In genomic region chr17:19664821-19665181, GRCh38 we compare ENCODE assay signal across 28 cellular contexts. TPM values are rescaled to one million over a fixed set of nuclear protein-coding genes. Genes with fewer than 3 reads are reported as not detected.
DNase-seq lines count a peak whose midpoint lies in the region; ATAC-seq, FAIRE-seq and TF ChIP-seq lines count a peak whose summit lies in the region.
"Had no signal": no experiment of that assay in that cellular context is flagged by ENCODE, and none has a peak within 500 bp of the region (broad histone marks: within the 10 kb centered on the region; RNA-seq: fewer than 3 reads in every experiment).

No MANE protein-coding gene starts in this region.

- H2AFZ ChIP-seq in K562 (ENCODE audit: low read depth, low read length): no peak overlapping the region
- H2AFZ ChIP-seq: GM23338, PC-9 had no signal

- no peak for DNase-seq in left ventricle myocardium superior
- no peak for DNase-seq in right atrium auricular region (ENCODE audit: low spot score)
- DNase-seq in K562 (ENCODE audit: extremely low read depth in 1 of 4, low spot score in 3 of 4): no peak
- DNase-seq in lung (ENCODE audit: low spot score): no peak
- no peak for DNase-seq in NCI-H446 treated with DMSO at 0.1 percent for 48 hours (lab: John Stamatoyannopoulos, UW)
- DNase-seq in HuH-7 (ENCODE audit: low spot score): no peak
- no peak for DNase-seq in epidermal melanocyte (ENCODE audit: insufficient read length, low spot score)
- DNase-seq in NCI-H510A (lab: John Stamatoyannopoulos, UW): no peak
- DNase-seq: Calu3; CD8-positive, alpha-beta memory T cell; DMS153; HCEC 1CT; MG63; NCI-H1048; NCI-H1436; NCI-H187 treated with DMSO at 0.1 percent for 48 hours; NCI-H2107; NCI-H748 treated with DMSO at 0.1 percent for 48 hours; PC-9; RPMI8226 had no signal

- H3K27me3 ChIP-seq in right atrium auricular region: no peaks in the 10 kb centered on the region
- H3K27me3 ChIP-seq in K562 (ENCODE audit: control insufficient read depth in 2 of 2, insufficient read depth in 2 of 2, low read length in 2 of 2): no peaks in the 10 kb centered on the region; a peak in 1 of 5 replicates
- no peaks in the 10 kb centered on the region for H3K27me3 ChIP-seq in lung (ENCODE audit: control insufficient read depth, insufficient read depth)
- H3K27me3 ChIP-seq: MG63 had no signal

- H3K36me3 ChIP-seq in right atrium auricular region: peaks cover 44% of the 10 kb centered on the region
- H3K36me3 ChIP-seq in K562 (ENCODE audit: control insufficient read depth, insufficient read depth, low read length): no peaks in the 10 kb centered on the region
- H3K36me3 ChIP-seq in lung (ENCODE audit: control insufficient read depth in 2 of 2, insufficient read depth in 2 of 2, low read length in 2 of 2): peaks cover 5 to 23% of the 10 kb centered on the region in 2 donors

- H3K4me3 ChIP-seq in right atrium auricular region: no peak overlapping the region
- H3K4me3 ChIP-seq in K562: no peak overlapping the region
- H3K4me3 ChIP-seq in lung: no peak overlapping the region
- H3K4me3 ChIP-seq: GM23338, MG63, PC-9 had no signal

- peak; percentile 22 for ATAC-seq in left ventricle myocardium superior
- no peak for ATAC-seq in K562
- no peak for ATAC-seq in lung (ENCODE audit: insufficient read depth, low FRiP score)
- ATAC-seq: SK-N-SH treated with all-trans-retinoic acid at 6 μM for 48 hours had no signal

- CTCF ChIA-PET in K562 (lab: Yijun Ruan, JAX; ENCODE audit: low intra/inter-chr PET ratio): no interaction called here

- WGBS in K562 (ENCODE audit: insufficient coverage, low coverage, missing lambda C conversion rate): 3% methylated on average over 4 of the region's 4 CpGs
- WGBS in lung, 2 donors: 86 to 94% methylated on average over 4 of the region's 4 CpGs

- H3K9me3 ChIP-seq in right atrium auricular region: no peaks in the 10 kb centered on the region
- H3K9me3 ChIP-seq in K562 (replicated peaks; ENCODE audit: control insufficient read depth, insufficient read depth, low read depth, low read length): no peaks in the 10 kb centered on the region
- H3K9me3 ChIP-seq in lung (ENCODE audit: control insufficient read depth in 2 of 2, insufficient read depth in 1 of 2, low read length in 1 of 2): peaks cover 0 to 1% of the 10 kb centered on the region in 2 donors
- H3K9me3 ChIP-seq: MG63 had no signal

- no peak for TF ChIP-seq EP300 in K562 (IDR thresholded peaks at IDR 0.05; ENCODE audit: low read length)

- H3K4me1 ChIP-seq in right atrium auricular region (peaks cover 0 to 10% of the 10 kb centered on the region in 2 donors), K562 (replicated peaks in 1 of 2; ENCODE audit: control insufficient read depth in 2 of 2, insufficient read depth in 2 of 2, low read length in 2 of 2) (no peaks in the 10 kb centered on the region), lung (ENCODE audit: control insufficient read depth in 2 of 2, insufficient read depth in 2 of 2, low read length in 2 of 2) (peaks cover 7 to 8% of the 10 kb centered on the region in 2 donors)

- H3K4me2 ChIP-seq in K562 (ENCODE audit: insufficient read depth, low read length): no peak overlapping the region
- H3K4me2 ChIP-seq: GM23338, PC-9 had no signal

- TF ChIP-seq POLR2A in K562 (conservative IDR thresholded peaks at IDR 0.05): no peak

- H3K9ac ChIP-seq in K562 (ENCODE audit: insufficient read depth in 1 of 2, low read depth in 2 of 2, low read length in 2 of 2): no peak overlapping the region

- in situ Hi-C loops in K562 (cut with MboI): no loop called here

- no peak for TF ChIP-seq CTCF in right atrium auricular region (IDR thresholded peaks at IDR 0.05)
- no peak for TF ChIP-seq CTCF in K562 (IDR thresholded peaks at IDR 0.05 in 2 of 3, conservative IDR thresholded peaks at IDR 0.05 in 1 of 3; ENCODE audit: insufficient read depth in 2 of 3, low read depth in 1 of 3, low read length in 3 of 3)
- no peak for TF ChIP-seq CTCF in lung (IDR thresholded peaks at IDR 0.05; ENCODE audit: control extremely low read depth, extremely low read depth)

- no TSS peak for BruUV-seq in K562 (replicated peaks; lab: Mats Ljungman, UMichigan)

- H3K79me2 ChIP-seq in K562 (ENCODE audit: control insufficient read depth, insufficient read depth, low read length): no peaks in the 10 kb centered on the region

- H3K27ac ChIP-seq in right atrium auricular region: no peak overlapping the region
- H3K27ac ChIP-seq in K562 (ENCODE audit: extremely low read depth, low read depth, low read length): no peak overlapping the region
- H3K27ac ChIP-seq in lung (ENCODE audit: low read depth in 1 of 2, low read length in 1 of 2): peak overlapping the region; percentile 76 to 79
- H3K27ac ChIP-seq: C4-2B, PC-9 had no signal

- intact Hi-C loops in left ventricle myocardium superior (cut with micrococcal nuclease) (no loop called here), K562 (cut with micrococcal nuclease) (no loop called here)

- H3K9me1 ChIP-seq in K562 (ENCODE audit: control insufficient read depth, insufficient read depth, low read length): no peaks in the 10 kb centered on the region

- TF ChIP-seq RAD21 in K562 (CRISPR knock-in tag; conservative IDR thresholded peaks at IDR 0.05 in 1 of 2, IDR thresholded peaks at IDR 0.05 in 1 of 2): no peak

- FAIRE-seq in K562 (lab: Jason Lieb, UNC): no peak
- FAIRE-seq: A204.1, GM12891 had no signal

- POLR2A ChIA-PET in K562 (lab: Yijun Ruan, JAX): no interaction called here

- H4K20me1 ChIP-seq in K562 (replicated peaks; ENCODE audit: control insufficient read depth, insufficient read depth, low read length): no peaks in the 10 kb centered on the region

TF ChIP-seq in K562, 482 proteins besides CTCF, POLR2A, EP300 and RAD21:
- TF ChIP-seq FOXK1 (CRISPR knock-in tag; IDR thresholded peaks at IDR 0.05; ENCODE audit: borderline replicate concordance): no peak
- TF ChIP-seq, protein P1, sequence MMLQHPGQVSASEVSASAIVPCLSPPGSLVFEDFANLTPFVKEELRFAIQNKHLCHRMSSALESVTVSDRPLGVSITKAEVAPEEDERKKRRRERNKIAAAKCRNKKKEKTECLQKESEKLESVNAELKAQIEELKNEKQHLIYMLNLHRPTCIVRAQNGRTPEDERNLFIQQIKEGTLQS (IDR thresholded peaks at IDR 0.05): peak; percentile 69; the same call in 1 of the 2 replicates
- TF ChIP-seq, protein P1 (CRISPR knock-in tag; conservative IDR thresholded peaks at IDR 0.05): no peak
- no peak for TF ChIP-seq ESRRA (IDR thresholded peaks at IDR 0.05; ENCODE audit: borderline replicate concordance, low read depth)
- no peak for TF ChIP-seq NBN (IDR thresholded peaks at IDR 0.05; ENCODE audit: low read depth)
- TF ChIP-seq ATF7 (IDR thresholded peaks at IDR 0.05): peak; percentile 78

RNA-seq across cellular contexts. Expression of gene ALDH3A2, which starts 16.2 kb away (rescaled TPM):
- 60.4 TPM for total RNA-seq in left ventricle myocardium superior
- 10 to 100 TPM; 45.8 to 52.3 TPM for total RNA-seq in right atrium auricular region
- total RNA-seq in K562 (2011; cell fraction: chromatin; rRNA removed; ENCODE audit: low replicate concordance): not detected in 2 replicates
- not detected in 2 replicates for total RNA-seq in K562 (2011; cell fraction: nucleolus; rRNA removed)
- not detected in 2 replicates for total RNA-seq in K562 (2011; cell fraction: nucleoplasm; rRNA removed)
- total RNA-seq in K562 (2014; rRNA removed): not detected in 2 replicates
- 0.18 TPM in 1 of 2 replicates, not detected in the other for total RNA-seq in K562 (2014; rRNA removed; fragmentation: Illumina TruSeq; extraction: Trizol)
- total RNA-seq in K562 (2015; rRNA removed; fragmentation: Illumina TruSeq; extraction: Trizol): 0.23 TPM in 1 of 2 replicates, not detected in the other
- 0.67 and 0.78 TPM in 2 replicates for total RNA-seq in K562 (2021)
- polyA plus RNA-seq in K562 (2011; rRNA removed): 0.06 and 0.28 TPM in 2 replicates
- not detected in 2 replicates for polyA plus RNA-seq in K562 (2011; cell fraction: cytosol; rRNA removed)
- polyA plus RNA-seq in K562 (2011; cell fraction: nucleus; rRNA removed): not detected in 2 replicates
- polyA plus RNA-seq in K562 (2012): 0.01 and 0.25 TPM in 2 replicates
- polyA plus RNA-seq in K562 (2014; fragmentation: Illumina TruSeq; extraction: Trizol): not detected in 2 replicates
- polyA plus RNA-seq in K562 (2014; fragmentation: Nextera tagmentation; extraction: Ambion mirVana): under 1 TPM in 1 of 2 experiments, not detected in 1; 0.01 TPM
- polyA plus RNA-seq in K562 (2014; rRNA removed): not detected in 2 replicates
- not detected in 2 replicates for polyA minus RNA-seq in K562 (2011; rRNA and poly(A)+ RNA removed)
- polyA minus RNA-seq in K562 (2011; cell fraction: cytosol; rRNA and poly(A)+ RNA removed): not detected in 2 replicates
- polyA minus RNA-seq in K562 (2011; cell fraction: nucleus; rRNA and poly(A)+ RNA removed): not detected in 2 replicates
- total RNA-seq in lung: 100 to 1,000 TPM in 1 of 2 donors, 10 to 100 TPM in 1; 99.2 to 107 TPM
- 10 to 100 TPM; 50.7 to 59.4 TPM for polyA plus RNA-seq in lung

RNA-seq across cellular contexts. Expression of gene SLC47A2, which starts 51.6 kb away (rescaled TPM):
- total RNA-seq in left ventricle myocardium superior: not detected
- not detected for total RNA-seq in right atrium auricular region
- total RNA-seq in K562 (2011; cell fraction: chromatin; rRNA removed; ENCODE audit: low replicate concordance): not detected in 2 replicates
- not detected in 2 replicates for total RNA-seq in K562 (2011; cell fraction: nucleolus; rRNA removed)
- not detected in 2 replicates for total RNA-seq in K562 (2011; cell fraction: nucleoplasm; rRNA removed)
- not detected in 2 replicates for total RNA-seq in K562 (2014; rRNA removed)
- not detected in 2 replicates for total RNA-seq in K562 (2014; rRNA removed; fragmentation: Illumina TruSeq; extraction: Trizol)
- total RNA-seq in K562 (2015; rRNA removed; fragmentation: Illumina TruSeq; extraction: Trizol): not detected in 2 replicates
- not detected in 2 replicates for total RNA-seq in K562 (2021)
- polyA plus RNA-seq in K562 (2011; rRNA removed): not detected in 2 replicates
- polyA plus RNA-seq in K562 (2011; cell fraction: cytosol; rRNA removed): not detected in 2 replicates
- not detected in 2 replicates for polyA plus RNA-seq in K562 (2011; cell fraction: nucleus; rRNA removed)
- polyA plus RNA-seq in K562 (2012): not detected in 2 replicates
- polyA plus RNA-seq in K562 (2014; fragmentation: Illumina TruSeq; extraction: Trizol): not detected in 2 replicates
- not detected for polyA plus RNA-seq in K562 (2014; fragmentation: Nextera tagmentation; extraction: Ambion mirVana)
- polyA plus RNA-seq in K562 (2014; rRNA removed): not detected in 2 replicates
- not detected in 2 replicates for polyA minus RNA-seq in K562 (2011; rRNA and poly(A)+ RNA removed)
- not detected in 2 replicates for polyA minus RNA-seq in K562 (2011; cell fraction: cytosol; rRNA and poly(A)+ RNA removed)
- polyA minus RNA-seq in K562 (2011; cell fraction: nucleus; rRNA and poly(A)+ RNA removed): not detected in 2 replicates
- total RNA-seq in lung: under 1 TPM in 1 of 2 donors, not detected in 1; 0.18 TPM
- polyA plus RNA-seq in lung: under 1 TPM; 0.02 to 0.06 TPM
- total RNA-seq: Calu3; CD8-positive, alpha-beta memory T cell; G401; GM23338; LHCN-M2; NCI-H460 had no signal
- polyA plus RNA-seq: CD8-positive, alpha-beta memory T cell; GM23338 had no signal

Comparison
In these comparisons a context has a peak if more than half of its experiments do, and no peak if none do; other contexts are left out.
1. H3K27ac ChIP-seq: peak in lung (2 of 2); none in right atrium auricular region (0 of 2) and K562 (single experiment).
2. RNA of gene ALDH3A2, which starts 16.2 kb away (total RNA-seq): 99.2 to 107 TPM in lung, 60.4 TPM in left ventricle myocardium superior (single experiment) and 45.8 to 52.3 TPM in right atrium auricular region; 0.18 to 0.78 TPM in K562; every median in the first group is over 10 times any median in the second.